ENCODE assay signal across 17 cellular contexts in the genomic region with DNA sequence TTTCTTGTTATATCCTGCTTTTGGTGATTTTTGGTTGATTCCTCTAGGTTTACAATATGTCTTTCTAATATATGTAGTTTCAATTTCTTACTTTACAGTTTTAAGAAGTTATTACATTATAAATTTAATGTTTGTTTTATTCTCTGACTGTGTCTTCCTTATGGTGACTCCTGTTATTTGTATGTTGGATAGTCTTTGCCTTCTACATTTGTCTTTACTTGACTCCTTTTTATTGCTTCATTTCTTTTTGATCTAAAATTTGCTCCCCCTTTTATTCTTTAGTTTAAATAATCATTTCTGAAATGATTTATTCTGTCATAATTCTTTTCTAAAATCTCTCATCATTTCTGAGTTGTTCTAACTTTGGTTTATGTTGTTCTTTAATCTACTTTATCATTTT.
A peak's percentile ranks its signal among the peaks of the same experiment; 100 is the strongest.
DNase-seq lines count a peak whose midpoint lies in the region; FAIRE-seq and TF ChIP-seq lines count a peak whose summit lies in the region.
"Had no signal": no experiment of that assay in that cellular context is flagged by ENCODE, and none has a peak within 500 bp of the region (broad histone marks: within the 10 kb centered on the region; RNA-seq: fewer than 3 reads in every experiment).

No MANE protein-coding gene starts in this region.

- DNase-seq in ACHN (peak; percentile 27), RKO (ENCODE audit: low spot score) (peak; percentile 19), fibroblast of mammary gland (ENCODE audit: low read depth) (peak; percentile 8), kidney (no peak), MV-4-11 (lab: John Stamatoyannopoulos, UW) (no peak), NCI-H526 (lab: John Stamatoyannopoulos, UW) (no peak), uterus (no peak)
- DNase-seq: BE2C; CD4-positive, alpha-beta memory T cell; DND-41; GDM1; HFFc6 had no signal

- in situ Hi-C loops in ACHN (cut with HindIII; ENCODE audit: low pct_ligation_motif_present, low pct_unique_long_range_greater_than_20kb, low sequenced_read_pairs): no loop called here

- TF ChIP-seq CTCF in fibroblast of mammary gland (conservative IDR thresholded peaks at IDR 0.05; ENCODE audit: control insufficient read depth, insufficient read depth, low read depth, low read length) (no peak), kidney (IDR thresholded peaks at IDR 0.05; ENCODE audit: borderline replicate concordance, extremely low read depth, insufficient read depth) (no peak), uterus (IDR thresholded peaks at IDR 0.05) (no peak)

- TF ChIP-seq POLR2A in uterus (IDR thresholded peaks at IDR 0.05): no peak

- no peak overlapping the region for H3K9ac ChIP-seq in kidney (ENCODE audit: low read length in 2 of 2)

- H3K36me3 ChIP-seq in kidney (ENCODE audit: control insufficient read depth in 1 of 2, insufficient read depth in 2 of 2, low read length in 2 of 2): peaks cover 0 to 5% of the 10 kb centered on the region in 2 donors
- H3K36me3 ChIP-seq in uterus: no peaks in the 10 kb centered on the region
- H3K36me3 ChIP-seq: BE2C, HAP-1 had no signal

- peak; percentile 62 for FAIRE-seq in kidney (lab: Jason Lieb, UNC)
- FAIRE-seq: GM12892, H1 had no signal

- H3K4me3 ChIP-seq in fibroblast of mammary gland (ENCODE audit: control insufficient read depth, low read depth, low read length): no peak overlapping the region
- H3K4me3 ChIP-seq in kidney (ENCODE audit: low read length in 2 of 2): no peak overlapping the region
- H3K4me3 ChIP-seq in uterus: no peak overlapping the region
- H3K4me3 ChIP-seq: HAP-1 had no signal

- H3K4me1 ChIP-seq in kidney (ENCODE audit: control insufficient read depth in 1 of 2, insufficient read depth in 1 of 2, low read depth in 1 of 2, low read length in 2 of 2): no peaks in the 10 kb centered on the region
- H3K4me1 ChIP-seq in uterus: no peaks in the 10 kb centered on the region
- H3K4me1 ChIP-seq: BE2C, HAP-1 had no signal

- intact Hi-C loops in kidney (cut with DNase I) (no loop called here), uterus (cut with DNase I; ENCODE audit: low total_unique reads) (no loop called here)

- H3K27ac ChIP-seq in kidney (ENCODE audit: low read depth in 2 of 2, low read length in 2 of 2) (no peak overlapping the region), uterus (no peak overlapping the region)
- H3K27ac ChIP-seq: C4-2B, HL-60 had no signal

- no peaks in the 10 kb centered on the region for H3K27me3 ChIP-seq in uterus
- H3K27me3 ChIP-seq: BE2C had no signal

- H3K9me3 ChIP-seq in kidney (ENCODE audit: control insufficient read depth in 1 of 2, low read length in 2 of 2): no peaks in the 10 kb centered on the region
- peaks cover 0 to 9% of the 10 kb centered on the region in 2 donors for H3K9me3 ChIP-seq in uterus
- H3K9me3 ChIP-seq: BE2C, HAP-1 had no signal

Comparison
In these comparisons a context has a peak if more than half of its experiments do, and no peak if none do; other contexts are left out.
1. DNase-seq: peak in ACHN (single experiment), RKO (single experiment) and fibroblast of mammary gland (single experiment); none in kidney (single experiment), MV-4-11 (single experiment), NCI-H526 (0 of 2) and uterus (0 of 2).